ENCODE assay signal across 15 cellular contexts in the genomic region with DNA sequence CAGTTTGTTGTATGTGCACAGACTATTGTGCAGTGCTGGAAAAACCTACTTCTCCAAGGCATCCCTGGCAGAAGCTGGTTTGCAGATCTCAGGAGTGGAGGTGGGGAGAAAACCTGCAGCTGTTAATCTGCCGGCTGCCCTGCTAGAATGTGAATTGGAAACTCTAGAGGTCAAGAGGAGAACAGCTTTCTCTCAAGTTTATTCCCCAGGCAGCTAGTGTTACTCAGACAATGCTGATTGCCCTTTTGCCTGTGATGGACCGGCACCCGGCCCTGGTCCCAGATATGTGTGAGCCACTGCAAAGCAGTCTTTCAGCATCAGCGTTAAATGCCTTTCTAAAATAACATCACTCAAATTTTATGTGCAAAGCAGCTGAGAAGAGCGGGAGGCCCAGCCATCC.
DNase-seq lines count a peak whose midpoint lies in the region; ATAC-seq and TF ChIP-seq lines count a peak whose summit lies in the region.
"Had no signal": no experiment of that assay in that cellular context is flagged by ENCODE, and none has a peak within 500 bp of the region (broad histone marks: within the 10 kb centered on the region; RNA-seq: fewer than 3 reads in every experiment).

No MANE protein-coding gene starts in this region.

- POLR2A ChIA-PET in AG04450 (lab: Yijun Ruan, JAX): interaction anchor here (1.1 kb wide), 1 partner anchor 132 kb away, joined by 3 read pairs; no protein-coding TSS in a partner anchor
- POLR2A ChIA-PET in Panc1 (lab: Charles Lee): no interaction called here

- no peaks in the 10 kb centered on the region for H3K27me3 ChIP-seq in AG04450 (ENCODE audit: control insufficient read depth, insufficient read depth, low read length)
- no peaks in the 10 kb centered on the region for H3K27me3 ChIP-seq in Panc1 (ENCODE audit: control insufficient read depth, insufficient read depth, low read length)

- no TSS peak for BruUV-seq in Panc1 (replicated peaks; lab: Mats Ljungman, UMichigan)

- H3K4me3 ChIP-seq in AG04450 (ENCODE audit: low read depth, low read length) (no peak overlapping the region), Panc1 (ENCODE audit: low read depth in 2 of 2, low read length in 2 of 2) (no peak overlapping the region), fibroblast of the aortic adventitia (ENCODE audit: low read depth, low read length) (no peak overlapping the region)

- peak; percentile 81 for ATAC-seq in Panc1

- peaks cover 6% of the 10 kb centered on the region; the same call in 1 of the 2 replicates for H3K4me1 ChIP-seq in Panc1 (ENCODE audit: control insufficient read depth, insufficient read depth, low read length)

- H3K27ac ChIP-seq in AG04450 (ENCODE audit: low read depth, low read length) (no peak overlapping the region), Panc1 (ENCODE audit: low read length) (no peak overlapping the region)

- intact Hi-C loops in Panc1 (cut with micrococcal nuclease; ENCODE audit: unreplicated experiment): no loop called here

- H3K9me3 ChIP-seq in AG04450 (ENCODE audit: control insufficient read depth, insufficient read depth, low read length) (no peaks in the 10 kb centered on the region), Panc1 (ENCODE audit: control insufficient read depth, insufficient read depth, low read depth, low read length) (no peaks in the 10 kb centered on the region)
- H3K9me3 ChIP-seq: Caco-2 had no signal

- CTCF ChIA-PET in AG04450 (lab: Charles Lee): interaction anchor here (0.7 kb wide), 1 partner anchor 128 kb away, joined by 3 read pairs; no protein-coding TSS in a partner anchor
- CTCF ChIA-PET in Panc1 (lab: Charles Lee): interaction anchor here (0.6 kb wide), 1 partner anchor 170 kb away, joined by 4 read pairs; no protein-coding TSS in a partner anchor

- DNase-seq in AG04450 (ENCODE audit: low read depth, low spot score) (no peak), Panc1 (ENCODE audit: low read depth, low spot score) (no peak), fibroblast of the aortic adventitia (ENCODE audit: low read depth) (no peak), myocyte (ENCODE audit: low read depth) (peak; percentile 77), AML-193 (lab: John Stamatoyannopoulos, UW) (no peak), epidermal melanocyte (ENCODE audit: insufficient read length, low spot score) (no peak), COLO668 (lab: John Stamatoyannopoulos, UW; ENCODE audit: unreplicated experiment) (no peak), NCI-H226 (no peak)
- DNase-seq: activated naive CD4-positive, alpha-beta T cell treated with anti-CD3 and anti-CD28 coated beads for 36 hours; Caco-2; GF-D8; immature natural killer cell; KBM-7; NCI-H1105 treated with DMSO at 0.1 percent for 48 hours; NCI-H2227 treated with DMSO at 0.1 percent for 48 hours had no signal

- 0 out of 2 replicates have a peak, but pooled peaks have one; percentile 30 for TF ChIP-seq CTCF in AG04450 (IDR thresholded peaks at IDR 0.05; ENCODE audit: low read depth, low read length)
- TF ChIP-seq CTCF in Panc1 (IDR thresholded peaks at IDR 0.05): no peak
- peak; percentile 4 for TF ChIP-seq CTCF in fibroblast of the aortic adventitia (IDR thresholded peaks at IDR 0.05; ENCODE audit: insufficient read depth, low read length)

- in situ Hi-C loops in Panc1 (cut with HindIII; ENCODE audit: low pct_unique_long_range_greater_than_20kb, low sequenced_read_pairs): no loop called here

- H3K36me3 ChIP-seq in Panc1 (ENCODE audit: control insufficient read depth, insufficient read depth, low read length): no peaks in the 10 kb centered on the region
